In genomic region chr1:183783896-183784637, GRCh38 we compare ENCODE assay signal across 10 cellular contexts. TPM values are rescaled to one million over a fixed set of nuclear protein-coding genes. Genes with fewer than 3 reads are reported as not detected.
DNase-seq lines count a peak whose midpoint lies in the region; ATAC-seq, FAIRE-seq and TF ChIP-seq lines count a peak whose summit lies in the region.
"Had no signal": no experiment of that assay in that cellular context is flagged by ENCODE, and none has a peak within 500 bp of the region (broad histone marks: within the 10 kb centered on the region; RNA-seq: fewer than 3 reads in every experiment).

No MANE protein-coding gene starts in this region.

- intact Hi-C loops in left ventricle myocardium inferior (cut with micrococcal nuclease) (no loop called here), stomach (cut with DNase I; ENCODE audit: low total_unique reads) (no loop called here)

- TF ChIP-seq CTCF in left ventricle myocardium inferior (IDR thresholded peaks at IDR 0.05; ENCODE audit: borderline replicate concordance), result no peak
- no peak for TF ChIP-seq CTCF in stomach (IDR thresholded peaks at IDR 0.05)
- TF ChIP-seq CTCF in RWPE1 (conservative IDR thresholded peaks at IDR 0.05; ENCODE audit: low read depth), result no peak

- WGBS in stomach, 5 donors, result 56 to 68% (median 63%) methylated on average over 6 of the region's 6 CpGs

- no peak for TF ChIP-seq EP300 in stomach (IDR thresholded peaks at IDR 0.05)

- no peak for ATAC-seq in HG03571 (IDR thresholded peaks at IDR 0.05; ENCODE audit: unreplicated experiment)

- H3K4me1 ChIP-seq in left ventricle myocardium inferior (peaks cover 38% of the 10 kb centered on the region), stomach (peaks cover 0 to 18% (median 0%) of the 10 kb centered on the region in 4 donors)

- H3K9me3 ChIP-seq in left ventricle myocardium inferior (replicated peaks), result no peaks in the 10 kb centered on the region
- no peaks in the 10 kb centered on the region for H3K9me3 ChIP-seq in stomach

- H3K4me3 ChIP-seq in left ventricle myocardium inferior (no peak overlapping the region), stomach (no peak overlapping the region)

- FAIRE-seq in H54 (lab: Jason Lieb, UNC), result no peak

- H3K27me3 ChIP-seq in left ventricle myocardium inferior (ENCODE audit: low read depth) (no peaks in the 10 kb centered on the region), stomach (no peaks in the 10 kb centered on the region)

- H3K27ac ChIP-seq in left ventricle myocardium inferior (replicated peaks), result peak overlapping the region; percentile 51
- H3K27ac ChIP-seq in stomach, result peak overlapping the region in 1 of 5 donors; percentile 0
- no peak overlapping the region for H3K27ac ChIP-seq in RWPE1

- POLR2A ChIA-PET in RWPE1 (lab: Yijun Ruan, JAX; ENCODE audit: low non-redundant PET), result no interaction called here

- no peak for TF ChIP-seq POLR2A in H54 (IDR thresholded peaks at IDR 0.05; ENCODE audit: low read depth, low read length)
- TF ChIP-seq POLR2A in stomach (IDR thresholded peaks at IDR 0.05), result no peak

- DNase-seq in H54 (ENCODE audit: insufficient read length, low spot score) (peak; percentile 16), amygdala (lab: John Stamatoyannopoulos, UW) (peak in 30 of 56 donors; percentile 3 to 64 (median 28)), left ventricle myocardium inferior (peak; percentile 66), stomach (peak; percentile 65), cortex of kidney (lab: John Stamatoyannopoulos, UW) (no peak), RWPE1 (ENCODE audit: low spot score) (no peak), NAMALWA (ENCODE audit: low spot score) (no peak)
- DNase-seq: activated gamma-delta T cell treated with Interleukin-2 at 50 U/mL for 16 hours, glutamatergic neuron had no signal

- CTCF ChIA-PET in RWPE1 (lab: Yijun Ruan, JAX), result no interaction called here

- H3K36me3 ChIP-seq in left ventricle myocardium inferior (no peaks in the 10 kb centered on the region), stomach (no peaks in the 10 kb centered on the region)

RNA-seq across cellular contexts. Expression of gene RGL1, which starts 20.9 kb away (rescaled TPM):
- total RNA-seq in left ventricle myocardium inferior (19.4 TPM), stomach (10 to 100 TPM in 3 of 5 donors, 1 to 10 TPM in 1, under 1 TPM in 1; 0.58 to 22.2 (median 13.4) TPM)
- 1 to 10 TPM; 2.0 to 8.7 (median 8.2) TPM for polyA plus RNA-seq in stomach

Comparison
In these comparisons a context has a peak if more than half of its experiments do, and no peak if none do; other contexts are left out.
1. DNase-seq: peak in H54 (single experiment), amygdala (30 of 56), left ventricle myocardium inferior (single experiment) and stomach (single experiment); none in cortex of kidney (single experiment), RWPE1 (single experiment) and NAMALWA (single experiment).